In genomic region chr1:247330548-247331171, GRCh38 we compare ENCODE assay signal across 8 cellular contexts. TPM values are rescaled to one million over a fixed set of nuclear protein-coding genes. Genes with fewer than 3 reads are reported as not detected.
DNase-seq lines count a peak whose midpoint lies in the region; TF ChIP-seq lines count a peak whose summit lies in the region.

No MANE protein-coding gene starts in this region.

- H2AFZ ChIP-seq in OCI-LY1 (ENCODE audit: low read length), result no peak overlapping the region

- H3K4me1 Mint-ChIP-seq in activated naive CD4-positive, alpha-beta T cell treated with anti-CD3 and anti-CD28 coated beads for 36 hours (ENCODE audit: low read depth), result peaks cover 34% of the 10 kb centered on the region
- peaks cover 44% of the 10 kb centered on the region for H3K4me1 Mint-ChIP-seq in progenitor cell of endocrine pancreas (ENCODE audit: low read depth)

- peaks cover 20% of the 10 kb centered on the region for H3K36me3 ChIP-seq in OCI-LY1 (ENCODE audit: insufficient read depth, low read length)

- peaks cover 21% of the 10 kb centered on the region for H3K36me3 Mint-ChIP-seq in activated naive CD4-positive, alpha-beta T cell treated with anti-CD3 and anti-CD28 coated beads for 36 hours (ENCODE audit: low read depth)
- peaks cover 12% of the 10 kb centered on the region for H3K36me3 Mint-ChIP-seq in progenitor cell of endocrine pancreas (ENCODE audit: insufficient read depth)

- no peaks in the 10 kb centered on the region for H4K20me1 ChIP-seq in OCI-LY1 (ENCODE audit: insufficient read depth, low read length)

- H3K27me3 ChIP-seq in OCI-LY1 (ENCODE audit: insufficient read depth, low read length), result no peaks in the 10 kb centered on the region

- H3F3A ChIP-seq in OCI-LY1 (ENCODE audit: insufficient read depth, low read length), result no peaks in the 10 kb centered on the region

- H3K4me3 ChIP-seq in OCI-LY1 (ENCODE audit: low read depth, low read length, poor library complexity, severe bottlenecking), result peak overlapping the region; percentile 81
- H3K4me3 ChIP-seq in epithelial cell of esophagus (ENCODE audit: low read length), result peak overlapping the region; percentile 77

- no peaks in the 10 kb centered on the region for H3K9me3 Mint-ChIP-seq in activated naive CD4-positive, alpha-beta T cell treated with anti-CD3 and anti-CD28 coated beads for 36 hours
- no peaks in the 10 kb centered on the region for H3K9me3 Mint-ChIP-seq in progenitor cell of endocrine pancreas (ENCODE audit: low read depth)

- no peak for DNase-seq in activated naive CD4-positive, alpha-beta T cell treated with anti-CD3 and anti-CD28 coated beads for 36 hours
- no peak for DNase-seq in activated naive CD4-positive, alpha-beta T cell treated with anti-CD3 and anti-CD28 coated beads, Interleukin-2, amount 50 U/mL, for 16 hours
- DNase-seq in epithelial cell of esophagus (ENCODE audit: low read depth) (no peak), progenitor cell of endocrine pancreas (ENCODE audit: low spot score, unreplicated experiment) (no peak), GM20000 (ENCODE audit: low spot score) (no peak), AML-193 (lab: John Stamatoyannopoulos, UW) (no peak), cerebellar cortex (ENCODE audit: low spot score) (no peak)

- CTCF ChIA-PET in activated naive CD4-positive, alpha-beta T cell treated with anti-CD3 and anti-CD28 coated beads for 36 hours (lab: Charles Lee), result interaction anchor here (1.2 to 1.3 kb wide), 2 partner anchors 42 to 59 kb away, joined by 3 read pairs; no protein-coding TSS in a partner anchor

- intact Hi-C loops in activated naive CD4-positive, alpha-beta T cell treated with anti-CD3 and anti-CD28 coated beads for 36 hours (cut with micrococcal nuclease), result loop anchor here (1.0 to 5.0 kb wide), 6 partner anchors 7 to 400 kb away; partner anchors contain the start of genes AHCTF1, ZNF124, ZNF669 and ZNF670

- H3K4me3 Mint-ChIP-seq in activated naive CD4-positive, alpha-beta T cell treated with anti-CD3 and anti-CD28 coated beads for 36 hours, result peak overlapping the region; percentile 86
- peak overlapping the region; percentile 89 for H3K4me3 Mint-ChIP-seq in progenitor cell of endocrine pancreas (ENCODE audit: low read depth)

- peak overlapping the region; percentile 80 for H3K9ac ChIP-seq in OCI-LY1 (ENCODE audit: low read length)

- no peaks in the 10 kb centered on the region for H3K9me3 ChIP-seq in OCI-LY1 (ENCODE audit: low read length)

- peaks cover 17% of the 10 kb centered on the region for H3K4me1 ChIP-seq in OCI-LY1 (ENCODE audit: insufficient read depth, low read length, severe bottlenecking)

- no peaks in the 10 kb centered on the region for H3K79me2 ChIP-seq in OCI-LY1 (ENCODE audit: insufficient read depth, low read length)

- no peaks in the 10 kb centered on the region for H3K9me2 ChIP-seq in OCI-LY1 (ENCODE audit: low read depth, low read length)

- TF ChIP-seq CTCF in OCI-LY1 (IDR thresholded peaks at IDR 0.05; ENCODE audit: low read length) (no peak), epithelial cell of esophagus (IDR thresholded peaks at IDR 0.05; ENCODE audit: insufficient read depth, low read depth, low read length, missing control alignments) (no peak), progenitor cell of endocrine pancreas (IDR thresholded peaks at IDR 0.05; ENCODE audit: unreplicated experiment) (no peak), GM20000 (IDR thresholded peaks at IDR 0.05; ENCODE audit: extremely low read depth, missing control alignments) (no peak)

- peak overlapping the region; percentile 70 for H3K4me2 ChIP-seq in OCI-LY1 (ENCODE audit: low read length)

- H3K27ac ChIP-seq in OCI-LY1 (ENCODE audit: low read depth, low read length, poor library complexity, severe bottlenecking), result no peak overlapping the region

- no peaks in the 10 kb centered on the region for H3K27me3 Mint-ChIP-seq in activated naive CD4-positive, alpha-beta T cell treated with anti-CD3 and anti-CD28 coated beads for 36 hours (ENCODE audit: low read depth)
- no peaks in the 10 kb centered on the region for H3K27me3 Mint-ChIP-seq in progenitor cell of endocrine pancreas

- peak overlapping the region; percentile 75 for H3K27ac Mint-ChIP-seq in activated naive CD4-positive, alpha-beta T cell treated with anti-CD3 and anti-CD28 coated beads for 36 hours
- peak overlapping the region; percentile 97 for H3K27ac Mint-ChIP-seq in progenitor cell of endocrine pancreas

RNA-seq across cellular contexts. Expression of gene ZNF496, which starts 1.0 kb away (rescaled TPM):
- 10 to 100 TPM in 1 of 2 experiments, 1 to 10 TPM in 1; 9.8 to 10.6 TPM for total RNA-seq in activated naive CD4-positive, alpha-beta T cell treated with anti-CD3 and anti-CD28 coated beads for 36 hours
- total RNA-seq in progenitor cell of endocrine pancreas, result 56.0 and 59.5 TPM in 2 replicates
